5 cellular contexts compared by ENCODE assay signal in the genomic region with DNA sequence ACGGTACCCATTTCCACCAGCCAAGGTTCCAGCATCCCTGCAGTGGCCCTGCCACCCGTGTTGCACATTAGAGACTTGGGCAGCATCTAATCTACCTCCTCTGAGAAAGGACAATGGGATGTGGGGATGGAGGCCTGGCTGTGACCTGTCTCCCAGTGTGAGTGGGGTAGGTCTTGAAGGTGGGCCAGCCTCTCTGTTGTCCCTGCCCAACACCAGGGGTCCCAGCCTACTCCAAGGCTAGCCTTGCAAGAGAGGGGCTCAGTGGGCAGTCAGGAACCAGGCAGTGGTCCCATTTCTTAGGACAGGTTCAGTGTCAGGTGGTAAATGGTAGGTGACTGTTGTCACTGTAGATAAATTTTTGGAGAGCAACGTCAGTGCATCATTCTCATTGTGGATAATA.
"Had no signal": no experiment of that assay in that cellular context is flagged by ENCODE, and none has a peak within 500 bp of the region (broad histone marks: within the 10 kb centered on the region; RNA-seq: fewer than 3 reads in every experiment).

No MANE protein-coding gene starts in this region.

- DNase-seq: IMR-90, KBM-7, KG1 had no signal

- ATAC-seq: HepG2, K562 had no signal
